Comparison of ENCODE assay signal across 12 cellular contexts in the genomic region with DNA sequence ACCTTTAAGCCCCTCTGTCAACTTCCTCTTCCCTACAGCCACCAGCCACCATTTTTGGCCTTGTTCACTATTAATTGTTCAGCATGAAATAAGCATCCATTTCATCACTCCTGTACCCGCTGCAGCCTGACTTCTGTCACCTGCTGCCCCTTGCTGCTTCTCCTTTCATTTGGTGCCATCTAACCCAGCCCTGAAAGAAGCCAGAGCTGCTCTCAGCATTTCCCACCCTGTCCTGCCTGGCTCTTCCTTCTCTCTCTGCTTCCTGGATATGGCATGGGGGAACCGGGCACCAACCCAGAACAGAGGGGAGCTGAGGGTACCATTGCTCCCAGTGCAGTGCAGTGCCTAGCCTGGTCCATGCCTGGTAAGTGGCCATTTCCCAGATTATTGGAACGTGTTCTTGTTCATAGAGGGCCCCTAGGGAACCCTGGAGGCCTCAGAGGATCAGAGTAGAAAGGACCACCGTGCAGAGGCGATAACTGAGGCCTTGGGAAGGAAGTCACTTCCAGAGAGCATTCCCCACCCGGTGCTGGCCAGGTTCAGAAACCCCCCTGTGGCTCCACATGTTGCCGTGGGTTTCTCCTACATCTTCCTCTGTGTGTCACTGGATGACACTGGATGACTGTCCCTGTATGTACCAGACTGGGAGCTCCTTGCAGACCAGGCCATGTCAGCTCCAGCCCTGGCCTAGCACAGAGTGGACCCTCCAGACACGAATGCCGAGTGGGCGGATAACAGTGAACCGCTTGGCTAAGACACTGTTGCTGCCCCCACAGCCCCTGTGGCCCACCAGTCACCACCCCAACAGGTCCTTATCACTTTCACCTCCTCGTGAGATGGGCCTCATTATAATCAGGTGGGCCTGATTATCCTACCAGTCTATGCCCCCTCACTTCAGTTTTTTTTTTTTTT. TPM values are rescaled to one million over a fixed set of nuclear protein-coding genes. Genes with fewer than 3 reads are reported as not detected.
DNase-seq lines count a peak whose midpoint lies in the region; ATAC-seq and TF ChIP-seq lines count a peak whose summit lies in the region.
"Had no signal": no experiment of that assay in that cellular context is flagged by ENCODE, and none has a peak within 500 bp of the region (broad histone marks: within the 10 kb centered on the region; RNA-seq: fewer than 3 reads in every experiment).

No MANE protein-coding gene starts in this region.

- peaks cover 35% of the 10 kb centered on the region for H3K36me3 Mint-ChIP-seq in activated CD4-positive, alpha-beta T cell treated with anti-CD3 and anti-CD28 coated beads, Interleukin-2, amount 10 ng/mL, durations not matched to agents 7 days and 5 days (ENCODE audit: low read depth)
- peaks cover 27% of the 10 kb centered on the region for H3K36me3 Mint-ChIP-seq in activated naive CD8-positive, alpha-beta T cell treated with anti-CD3 and anti-CD28 coated beads for 36 hours

- H3K4me3 ChIP-seq in Karpas-422 (ENCODE audit: low read length) (no peak overlapping the region), spleen (no peak overlapping the region)
- H3K4me3 ChIP-seq: MG63, vagina had no signal

- H3K4me3 Mint-ChIP-seq in activated CD4-positive, alpha-beta T cell treated with anti-CD3 and anti-CD28 coated beads, Interleukin-2, amount 10 ng/mL, durations not matched to agents 7 days and 5 days = no peak overlapping the region
- no peak overlapping the region for H3K4me3 Mint-ChIP-seq in activated naive CD8-positive, alpha-beta T cell treated with anti-CD3 and anti-CD28 coated beads for 36 hours

- H4K20me1 ChIP-seq in Karpas-422 (ENCODE audit: insufficient read depth, low read depth, low read length) = peaks cover 33% of the 10 kb centered on the region

- TF ChIP-seq CTCF in spleen (IDR thresholded peaks at IDR 0.05 in 8 of 11, conservative IDR thresholded peaks at IDR 0.05 in 3 of 11) = no peak

- no peak for DNase-seq in activated CD4-positive, alpha-beta T cell treated with anti-CD3 and anti-CD28 coated beads, Interleukin-2, amount 10 ng/mL, durations not matched to agents 7 days and 5 days
- no peak for DNase-seq in activated CD4-positive, alpha-beta T cell treated with anti-CD3 and anti-CD28 coated beads for 4 hours
- DNase-seq in Karpas-422 (peak; percentile 62), spleen (no peak), C1 segment of cervical spinal cord (lab: John Stamatoyannopoulos, UW) (no peak), anterior cingulate cortex (lab: John Stamatoyannopoulos, UW) (no peak)
- no peak for DNase-seq in activated naive CD8-positive, alpha-beta T cell treated with anti-CD3 and anti-CD28 coated beads for 36 hours
- DNase-seq: BE2C, kidney glomerular epithelial cell had no signal

- no peaks in the 10 kb centered on the region for H3K9me3 Mint-ChIP-seq in activated CD4-positive, alpha-beta T cell treated with anti-CD3 and anti-CD28 coated beads, Interleukin-2, amount 10 ng/mL, durations not matched to agents 7 days and 5 days
- H3K9me3 Mint-ChIP-seq in activated naive CD8-positive, alpha-beta T cell treated with anti-CD3 and anti-CD28 coated beads for 36 hours = no peaks in the 10 kb centered on the region

- H3K4me1 ChIP-seq in Karpas-422 (ENCODE audit: low read length) = peaks cover 47% of the 10 kb centered on the region
- peaks cover 12 to 92% (median 77%) of the 10 kb centered on the region in 6 donors for H3K4me1 ChIP-seq in spleen
- H3K4me1 ChIP-seq: BE2C had no signal

- no peak for ATAC-seq in GM18868 (IDR thresholded peaks at IDR 0.05; ENCODE audit: unreplicated experiment)

- POLR2A ChIA-PET in activated CD4-positive, alpha-beta T cell treated with anti-CD3 and anti-CD28 coated beads, Interleukin-2, amount 10 ng/mL, durations not matched to agents 7 days and 5 days (lab: Charles Lee) = no interaction called here

- H3K27me3 ChIP-seq in Karpas-422 (ENCODE audit: low read length) = no peaks in the 10 kb centered on the region
- no peaks in the 10 kb centered on the region for H3K27me3 ChIP-seq in spleen (replicated peaks in 1 of 7)
- H3K27me3 ChIP-seq: BE2C, MG63, vagina had no signal

- H2AFZ ChIP-seq in Karpas-422 (ENCODE audit: low read length) = no peak overlapping the region

- H3K36me3 ChIP-seq in Karpas-422 (ENCODE audit: insufficient read depth, low read length) = peaks cover 21% of the 10 kb centered on the region
- H3K36me3 ChIP-seq in spleen = peaks cover 0 to 80% (median 30%) of the 10 kb centered on the region in 6 donors

- no peaks in the 10 kb centered on the region for H3K27me3 Mint-ChIP-seq in activated CD4-positive, alpha-beta T cell treated with anti-CD3 and anti-CD28 coated beads, Interleukin-2, amount 10 ng/mL, durations not matched to agents 7 days and 5 days
- no peaks in the 10 kb centered on the region for H3K27me3 Mint-ChIP-seq in activated naive CD8-positive, alpha-beta T cell treated with anti-CD3 and anti-CD28 coated beads for 36 hours

- peaks cover 24% of the 10 kb centered on the region for H3K4me1 Mint-ChIP-seq in activated CD4-positive, alpha-beta T cell treated with anti-CD3 and anti-CD28 coated beads, Interleukin-2, amount 10 ng/mL, durations not matched to agents 7 days and 5 days
- H3K4me1 Mint-ChIP-seq in activated naive CD8-positive, alpha-beta T cell treated with anti-CD3 and anti-CD28 coated beads for 36 hours = peaks cover 28% of the 10 kb centered on the region

- H3K27ac ChIP-seq in Karpas-422 (ENCODE audit: low read length) (peak overlapping the region; percentile 55), spleen (peak overlapping the region in 5 of 8 donors; percentile 18 to 47 (median 33))

- H3K9me2 ChIP-seq in Karpas-422 (replicated peaks; ENCODE audit: insufficient read depth, low read length) = no peaks in the 10 kb centered on the region

- intact Hi-C loops in spleen (cut with DNase I; ENCODE audit: low total_unique reads) = no loop called here

- CTCF ChIA-PET in activated CD4-positive, alpha-beta T cell treated with anti-CD3 and anti-CD28 coated beads, Interleukin-2, amount 10 ng/mL, durations not matched to agents 7 days and 5 days (lab: Charles Lee) = interaction anchor here (0.9 to 14.3 kb wide), 2 partner anchors 11 to 22 kb away, joined by 4 to 213 read pairs; a partner anchor contains a TSS

- no peak overlapping the region for H3K4me2 ChIP-seq in Karpas-422 (ENCODE audit: low read depth, low read length, poor library complexity, severe bottlenecking)

- H3K9me3 ChIP-seq in Karpas-422 (ENCODE audit: low read length) (no peaks in the 10 kb centered on the region), spleen (no peaks in the 10 kb centered on the region)
- H3K9me3 ChIP-seq: BE2C, MG63, vagina had no signal

- TF ChIP-seq POLR2A in spleen (IDR thresholded peaks at IDR 0.05) = no peak

- H3K79me2 ChIP-seq in Karpas-422 (ENCODE audit: low read length) = peaks cover 65% of the 10 kb centered on the region

- 74 to 90% (median 85%) methylated on average over 12 of the region's 12 CpGs for WGBS in spleen, 5 donors

- no peak overlapping the region for H3K9ac ChIP-seq in Karpas-422 (ENCODE audit: low read length)

- peak overlapping the region; percentile 21 for H3K27ac Mint-ChIP-seq in activated CD4-positive, alpha-beta T cell treated with anti-CD3 and anti-CD28 coated beads, Interleukin-2, amount 10 ng/mL, durations not matched to agents 7 days and 5 days
- H3K27ac Mint-ChIP-seq in activated naive CD8-positive, alpha-beta T cell treated with anti-CD3 and anti-CD28 coated beads for 36 hours = peak overlapping the region; percentile 58

RNA-seq across cellular contexts. Expression of a gene that starts 4.7 kb away (rescaled TPM):
- 10 to 100 TPM; 30.3 to 39.9 TPM for total RNA-seq in activated CD4-positive, alpha-beta T cell treated with anti-CD3 and anti-CD28 coated beads, Interleukin-2, amount 10 ng/mL, durations not matched to agents 7 days and 5 days
- total RNA-seq in Karpas-422 (2014; rRNA removed; shearing (Covaris generic); ENCODE audit: low replicate concordance) = 59.1 and 109 TPM in 2 replicates
- 10 to 100 TPM; 83.0 to 86.4 TPM for total RNA-seq in activated naive CD8-positive, alpha-beta T cell treated with anti-CD3 and anti-CD28 coated beads for 36 hours
- total RNA-seq in spleen = 10 to 100 TPM; 19.0 to 35.0 (median 23.8) TPM
- polyA plus RNA-seq in spleen = 10 to 100 TPM; 41.0 to 54.3 (median 44.6) TPM

RNA-seq across cellular contexts. Expression of a gene that starts 7.4 kb away (rescaled TPM):
- under 1 TPM; 0.42 to 0.97 TPM for total RNA-seq in activated CD4-positive, alpha-beta T cell treated with anti-CD3 and anti-CD28 coated beads, Interleukin-2, amount 10 ng/mL, durations not matched to agents 7 days and 5 days
- 0.11 and 1.3 TPM in 2 replicates for total RNA-seq in Karpas-422 (2014; rRNA removed; shearing (Covaris generic); ENCODE audit: low replicate concordance)
- total RNA-seq in activated naive CD8-positive, alpha-beta T cell treated with anti-CD3 and anti-CD28 coated beads for 36 hours = under 1 TPM; 0.29 to 0.34 TPM
- total RNA-seq in spleen = under 1 TPM; 0.24 to 0.66 (median 0.51) TPM
- under 1 TPM; 0.45 to 0.63 (median 0.47) TPM for polyA plus RNA-seq in spleen
- total RNA-seq: vagina had no signal

RNA-seq across cellular contexts. Expression of a gene that starts 17.0 kb away (rescaled TPM):
- total RNA-seq in activated CD4-positive, alpha-beta T cell treated with anti-CD3 and anti-CD28 coated beads, Interleukin-2, amount 10 ng/mL, durations not matched to agents 7 days and 5 days = 10 to 100 TPM; 39.7 to 59.4 TPM
- 19.0 and 72.9 TPM in 2 replicates for total RNA-seq in Karpas-422 (2014; rRNA removed; shearing (Covaris generic); ENCODE audit: low replicate concordance)
- total RNA-seq in activated naive CD8-positive, alpha-beta T cell treated with anti-CD3 and anti-CD28 coated beads for 36 hours = 10 to 100 TPM; 52.6 to 53.8 TPM
- total RNA-seq in spleen = 10 to 100 TPM; 27.9 to 51.9 (median 36.0) TPM
- polyA plus RNA-seq in spleen = 10 to 100 TPM; 16.6 to 43.9 (median 32.9) TPM

RNA-seq across cellular contexts. Expression of a gene that starts 40.7 kb away (rescaled TPM):
- total RNA-seq in activated CD4-positive, alpha-beta T cell treated with anti-CD3 and anti-CD28 coated beads, Interleukin-2, amount 10 ng/mL, durations not matched to agents 7 days and 5 days = 10 to 100 TPM; 75.9 to 82.7 TPM
- 32.8 and 39.6 TPM in 2 replicates for total RNA-seq in Karpas-422 (2014; rRNA removed; shearing (Covaris generic); ENCODE audit: low replicate concordance)
- total RNA-seq in activated naive CD8-positive, alpha-beta T cell treated with anti-CD3 and anti-CD28 coated beads for 36 hours = 10 to 100 TPM; 41.6 to 43.8 TPM
- 10 to 100 TPM; 43.2 to 71.5 (median 54.9) TPM for total RNA-seq in spleen
- 10 to 100 TPM; 23.7 to 51.8 (median 39.1) TPM for polyA plus RNA-seq in spleen

RNA-seq across cellular contexts. Expression of a gene that starts 57.6 kb away (rescaled TPM):
- 10 to 100 TPM; 64.6 to 79.1 TPM for total RNA-seq in activated CD4-positive, alpha-beta T cell treated with anti-CD3 and anti-CD28 coated beads, Interleukin-2, amount 10 ng/mL, durations not matched to agents 7 days and 5 days
- total RNA-seq in Karpas-422 (2014; rRNA removed; shearing (Covaris generic); ENCODE audit: low replicate concordance) = 38.7 and 56.1 TPM in 2 replicates
- 10 to 100 TPM; 70.0 to 72.9 TPM for total RNA-seq in activated naive CD8-positive, alpha-beta T cell treated with anti-CD3 and anti-CD28 coated beads for 36 hours
- total RNA-seq in spleen = 10 to 100 TPM; 36.8 to 69.3 (median 44.3) TPM
- 10 to 100 TPM; 36.2 to 55.6 (median 46.2) TPM for polyA plus RNA-seq in spleen
